In the genomic region with DNA sequence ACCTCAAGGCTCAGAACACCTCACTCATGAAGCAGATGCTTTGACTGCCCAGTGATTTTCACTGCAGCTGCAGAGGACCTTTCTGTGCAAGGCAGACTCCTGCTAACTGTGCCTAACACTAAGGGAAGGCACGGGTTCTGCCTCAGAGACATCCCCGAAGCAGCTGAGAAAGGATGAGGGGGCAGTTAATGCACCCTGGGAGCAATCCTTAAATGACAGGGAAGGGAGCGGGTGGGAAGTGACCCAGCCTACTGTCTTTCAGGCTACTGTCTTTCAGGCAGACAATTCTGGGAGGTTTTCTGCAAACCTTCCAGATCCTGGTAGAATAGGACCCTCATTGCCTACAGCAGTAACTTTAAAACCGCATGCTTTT, we compare ENCODE assay signal across 23 cellular contexts.
"Had no signal": no experiment of that assay in that cellular context is flagged by ENCODE, and none has a peak within 500 bp of the region (broad histone marks: within the 10 kb centered on the region; RNA-seq: fewer than 3 reads in every experiment).

No MANE protein-coding gene starts in this region.

- H3K4me3 ChIP-seq: hepatocyte, left ventricle myocardium inferior, lung, ovary, skin epidermis, spleen, tibial nerve, upper lobe of left lung, vagina had no signal

- H3K27ac Mint-ChIP-seq: mesothelial cell of epicardium; naive B cell; natural killer cell; nephron progenitor cell; progenitor cell of endocrine pancreas; stimulated activated memory B cell treated with anti-CD40 and anti-IgM and Interleukin-4, amounts not matched to agents 10 μg/mL and 1 μg/mL and 100 μg/mL, for 72 hours; stimulated activated naive CD8-positive, alpha-beta T cell treated with anti-CD3 and anti-CD28 coated beads, Interleukin-15, amount 100 ng/mL, for 72 hours had no signal

- H3K36me3 ChIP-seq: left ventricle myocardium inferior, ovary, spleen, tibial nerve, upper lobe of left lung, vagina had no signal

- H2AFZ ChIP-seq: hepatocyte had no signal

- H3K9me3 Mint-ChIP-seq: mesothelial cell of epicardium; natural killer cell; nephron progenitor cell; stimulated activated memory B cell treated with anti-CD40 and anti-IgM and Interleukin-4, amounts not matched to agents 10 μg/mL and 1 μg/mL and 100 μg/mL, for 72 hours; stimulated activated naive CD8-positive, alpha-beta T cell treated with anti-CD3 and anti-CD28 coated beads, Interleukin-15, amount 100 ng/mL, for 72 hours had no signal

- H3K4me3 Mint-ChIP-seq: mesothelial cell of epicardium; naive B cell; natural killer cell; nephron progenitor cell; stimulated activated memory B cell treated with anti-CD40 and anti-IgM and Interleukin-4, amounts not matched to agents 10 μg/mL and 1 μg/mL and 100 μg/mL, for 72 hours; stimulated activated naive CD8-positive, alpha-beta T cell treated with anti-CD3 and anti-CD28 coated beads, Interleukin-15, amount 100 ng/mL, for 72 hours had no signal

- H3K4me1 ChIP-seq: left ventricle myocardium inferior, spleen, upper lobe of left lung, vagina had no signal

- H3K27me3 ChIP-seq: hepatocyte, ovary, tibial nerve, upper lobe of left lung, vagina had no signal

- H3K79me2 ChIP-seq: hepatocyte had no signal

- H3K9me3 ChIP-seq: left ventricle myocardium inferior, ovary, spleen, tibial nerve, upper lobe of left lung, vagina had no signal

- H3K27ac ChIP-seq: hepatocyte, left ventricle myocardium inferior, ovary, skin epidermis, spleen, upper lobe of left lung had no signal

- H3K4me2 ChIP-seq: hepatocyte had no signal

- DNase-seq: islet precursor cell; left ventricle myocardium inferior; mesendoderm; naive B cell; natural killer cell; nephron progenitor cell; ovary; right cardiac atrium; spleen; stimulated activated CD4-positive, alpha-beta T cell treated with anti-CD3 and anti-CD28 coated beads, Interleukin-4, amount 100 ng/mL, for 4 hours; stimulated activated CD8-positive, alpha-beta memory T cell treated with anti-CD3 and anti-CD28 coated beads, Interleukin-4, amount 100 ng/mL, for 48 hours; stimulated activated naive CD4-positive, alpha-beta T cell treated with Interleukin-2 at 50 U/mL for 16 hours; stimulated activated naive CD8-positive, alpha-beta T cell treated with anti-CD3 and anti-CD28 coated beads, Interleukin-15, amount 100 ng/mL, for 72 hours; substantia nigra; upper lobe of left lung had no signal

- H3K4me1 Mint-ChIP-seq: naive B cell; natural killer cell; stimulated activated memory B cell treated with anti-CD40 and anti-IgM and Interleukin-4, amounts not matched to agents 10 μg/mL and 1 μg/mL and 100 μg/mL, for 72 hours; stimulated activated naive CD8-positive, alpha-beta T cell treated with anti-CD3 and anti-CD28 coated beads, Interleukin-15, amount 100 ng/mL, for 72 hours had no signal

- H3K36me3 Mint-ChIP-seq: mesothelial cell of epicardium; naive B cell; natural killer cell; stimulated activated memory B cell treated with anti-CD40 and anti-IgM and Interleukin-4, amounts not matched to agents 10 μg/mL and 1 μg/mL and 100 μg/mL, for 72 hours had no signal

- ATAC-seq: natural killer cell; right cardiac atrium; stimulated activated memory B cell treated with anti-CD40 and anti-IgM and Interleukin-4, amounts not matched to agents 10 μg/mL and 1 μg/mL and 100 μg/mL, for 72 hours; stimulated activated naive CD8-positive, alpha-beta T cell treated with anti-CD3 and anti-CD28 coated beads, Interleukin-15, amount 100 ng/mL, for 72 hours had no signal
